ENCODE assay signal across 8 cellular contexts in the genomic region with DNA sequence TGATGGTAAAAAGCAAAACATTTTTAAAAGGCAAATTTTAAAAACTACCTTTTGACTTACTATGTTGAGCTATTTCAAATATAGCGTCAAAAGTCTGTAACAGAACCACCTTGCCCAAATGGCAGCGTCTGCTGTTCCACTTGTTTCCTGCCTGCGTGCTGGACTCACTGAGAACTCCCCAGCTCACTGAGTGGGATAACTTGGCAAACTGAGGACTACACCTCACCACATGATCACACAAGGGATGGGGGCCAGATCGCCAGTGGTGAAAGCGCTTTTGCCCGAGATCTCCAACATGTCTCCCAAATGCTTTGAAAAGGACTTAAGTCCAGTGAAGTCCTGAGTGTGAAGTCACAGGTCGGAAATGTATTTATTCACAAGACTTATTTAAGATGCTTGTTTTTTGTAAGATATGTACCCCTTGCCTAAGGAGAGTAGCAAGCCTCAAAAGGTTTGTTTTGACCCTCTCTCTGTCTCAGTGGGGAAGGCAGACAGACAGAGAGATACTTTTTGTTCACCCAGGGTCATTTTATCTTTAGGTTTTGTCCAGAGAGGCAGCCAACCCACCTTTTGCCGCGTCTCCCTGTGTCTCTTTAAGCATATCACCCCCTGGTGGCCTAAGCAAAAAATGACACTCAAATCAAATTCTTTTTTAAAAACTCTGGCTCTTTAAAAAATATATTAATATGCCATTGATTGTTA.
DNase-seq lines count a peak whose midpoint lies in the region; ATAC-seq and TF ChIP-seq lines count a peak whose summit lies in the region.

No MANE protein-coding gene starts in this region.

- intact Hi-C loops in activated naive CD4-positive, alpha-beta T cell treated with anti-CD3 and anti-CD28 coated beads for 36 hours (cut with micrococcal nuclease): loop anchor here (1.0 to 5.0 kb wide), 3 partner anchors 70 to 495 kb away; no protein-coding TSS in a partner anchor

- H4K20me1 ChIP-seq in Karpas-422 (ENCODE audit: insufficient read depth, low read depth, low read length) (peaks cover 4% of the 10 kb centered on the region; the same call in 1 of the 2 replicates), hepatocyte (ENCODE audit: insufficient read depth, poor library complexity, severe bottlenecking) (peaks cover 49% of the 10 kb centered on the region)

- H3K4me1 ChIP-seq in Karpas-422 (ENCODE audit: low read length): peaks cover 29% of the 10 kb centered on the region
- peaks cover 31% of the 10 kb centered on the region for H3K4me1 ChIP-seq in hepatocyte (ENCODE audit: insufficient read depth)
- peaks cover 5 to 31% of the 10 kb centered on the region in 2 donors for H3K4me1 ChIP-seq in thoracic aorta (ENCODE audit: control insufficient read depth in 1 of 2, low read depth in 2 of 2)

- H3K4me2 ChIP-seq in Karpas-422 (ENCODE audit: low read depth, low read length, poor library complexity, severe bottlenecking) (no peak overlapping the region), hepatocyte (peak overlapping the region; percentile 10)

- H3K4me3 Mint-ChIP-seq in activated naive CD4-positive, alpha-beta T cell treated with anti-CD3 and anti-CD28 coated beads for 36 hours: no peak overlapping the region
- no peak overlapping the region for H3K4me3 Mint-ChIP-seq in WTC11

- DNase-seq in activated naive CD4-positive, alpha-beta T cell treated with anti-CD3 and anti-CD28 coated beads for 36 hours: peak; percentile 16
- DNase-seq in activated naive CD4-positive, alpha-beta T cell treated with anti-CD3 and anti-CD28 coated beads, Interleukin-2, amount 50 U/mL, for 16 hours: no peak
- DNase-seq in Karpas-422 (peak; percentile 78), WTC11 (ENCODE audit: low spot score) (no peak), hepatocyte (ENCODE audit: low spot score) (peak; percentile 69), thoracic aorta (ENCODE audit: low spot score) (no peak)
- DNase-seq in stimulated activated CD4-positive, alpha-beta T cell treated with anti-CD3 and anti-CD28 coated beads, Interleukin-12 subunit alpha, Interleukin-12 subunit beta, amount 100 ng/mL, for 4 hours: no peak

- H3K9me3 ChIP-seq in Karpas-422 (ENCODE audit: low read length) (no peaks in the 10 kb centered on the region), hepatocyte (ENCODE audit: low read depth) (no peaks in the 10 kb centered on the region), thoracic aorta (no peaks in the 10 kb centered on the region)

- peaks cover 11% of the 10 kb centered on the region for H3K27me3 Mint-ChIP-seq in activated naive CD4-positive, alpha-beta T cell treated with anti-CD3 and anti-CD28 coated beads for 36 hours (ENCODE audit: low read depth)
- H3K27me3 Mint-ChIP-seq in WTC11 (ENCODE audit: low read depth): no peaks in the 10 kb centered on the region

- H3K4me1 Mint-ChIP-seq in activated naive CD4-positive, alpha-beta T cell treated with anti-CD3 and anti-CD28 coated beads for 36 hours (ENCODE audit: low read depth): no peaks in the 10 kb centered on the region
- peaks cover 25% of the 10 kb centered on the region for H3K4me1 Mint-ChIP-seq in WTC11

- H3K4me3 ChIP-seq in Karpas-422 (ENCODE audit: low read length): no peak overlapping the region
- no peak overlapping the region for H3K4me3 ChIP-seq in hepatocyte
- peak overlapping the region; percentile 6 for H3K4me3 ChIP-seq in thoracic aorta

- TF ChIP-seq CTCF in WTC11 (IDR thresholded peaks at IDR 0.05) (peak; percentile 54), hepatocyte (IDR thresholded peaks at IDR 0.05; ENCODE audit: poor library complexity) (peak; percentile 73), thoracic aorta (IDR thresholded peaks at IDR 0.05) (peak; percentile 57)

- POLR2A ChIA-PET in WTC11 (lab: Charles Lee): no interaction called here

- H3K9me3 Mint-ChIP-seq in activated naive CD4-positive, alpha-beta T cell treated with anti-CD3 and anti-CD28 coated beads for 36 hours: no peaks in the 10 kb centered on the region
- no peaks in the 10 kb centered on the region for H3K9me3 Mint-ChIP-seq in WTC11

- no peaks in the 10 kb centered on the region for H3K36me3 ChIP-seq in Karpas-422 (ENCODE audit: insufficient read depth, low read length)
- H3K36me3 ChIP-seq in hepatocyte (replicated peaks; ENCODE audit: insufficient read depth, low read depth): no peaks in the 10 kb centered on the region
- no peaks in the 10 kb centered on the region for H3K36me3 ChIP-seq in thoracic aorta

- H3K36me3 Mint-ChIP-seq in activated naive CD4-positive, alpha-beta T cell treated with anti-CD3 and anti-CD28 coated beads for 36 hours (ENCODE audit: low read depth): no peaks in the 10 kb centered on the region
- H3K36me3 Mint-ChIP-seq in WTC11: no peaks in the 10 kb centered on the region

- CTCF ChIA-PET in activated naive CD4-positive, alpha-beta T cell treated with anti-CD3 and anti-CD28 coated beads for 36 hours (lab: Charles Lee): interaction anchor here (0.6 to 2.2 kb wide), 3 partner anchors 103 to 332 kb away, joined by 3 to 8 read pairs (median 3); no protein-coding TSS in a partner anchor
- CTCF ChIA-PET in WTC11 (lab: Charles Lee): interaction anchor here (0.9 kb wide), 1 partner anchor 240 kb away, joined by 4 read pairs; no protein-coding TSS in a partner anchor

- ATAC-seq in WTC11: 0 out of 2 replicates have a peak, but pooled peaks have one; percentile 22
- no peak for ATAC-seq in thoracic aorta (ENCODE audit: insufficient number of reproducible peaks, low FRiP score, low read depth)
- no peak for ATAC-seq in HG03469 (IDR thresholded peaks at IDR 0.05; ENCODE audit: unreplicated experiment)

- H2AFZ ChIP-seq in Karpas-422 (ENCODE audit: low read length): no peak overlapping the region
- no peak overlapping the region for H2AFZ ChIP-seq in hepatocyte

- H3K27ac Mint-ChIP-seq in activated naive CD4-positive, alpha-beta T cell treated with anti-CD3 and anti-CD28 coated beads for 36 hours: no peak overlapping the region
- H3K27ac Mint-ChIP-seq in WTC11: peak overlapping the region; percentile 75

- WGBS in hepatocyte (ENCODE audit: low lambda C conversion rate, missing lambda C conversion rate): 62% methylated on average over 9 of the region's 9 CpGs

- H3K27ac ChIP-seq in Karpas-422 (ENCODE audit: low read length): no peak overlapping the region
- peak overlapping the region; percentile 36 for H3K27ac ChIP-seq in hepatocyte
- H3K27ac ChIP-seq in thoracic aorta: no peak overlapping the region

- H3K79me2 ChIP-seq in Karpas-422 (ENCODE audit: low read length): no peaks in the 10 kb centered on the region
- H3K79me2 ChIP-seq in hepatocyte: peaks cover 72% of the 10 kb centered on the region

- H3K27me3 ChIP-seq in Karpas-422 (ENCODE audit: low read length): no peaks in the 10 kb centered on the region
- H3K27me3 ChIP-seq in hepatocyte: no peaks in the 10 kb centered on the region
- H3K27me3 ChIP-seq in thoracic aorta (replicated peaks; ENCODE audit: insufficient read depth): no peaks in the 10 kb centered on the region

- H3K9ac ChIP-seq in Karpas-422 (ENCODE audit: low read length): no peak overlapping the region

- H3K9me2 ChIP-seq in Karpas-422 (replicated peaks; ENCODE audit: insufficient read depth, low read length) (no peaks in the 10 kb centered on the region), hepatocyte (replicated peaks; ENCODE audit: insufficient read depth) (no peaks in the 10 kb centered on the region)

TF ChIP-seq in WTC11, 78 proteins besides CTCF, POLR2A, EP300 and RAD21 (continues in another document):
- TF ChIP-seq RELA (CRISPR knock-in tag; IDR thresholded peaks at IDR 0.05; ENCODE audit: borderline replicate concordance) (no peak), SOX15 (CRISPR knock-in tag; IDR thresholded peaks at IDR 0.05) (no peak), ZNF232 (CRISPR knock-in tag; IDR thresholded peaks at IDR 0.05) (no peak)
- TF ChIP-seq, protein P1, sequence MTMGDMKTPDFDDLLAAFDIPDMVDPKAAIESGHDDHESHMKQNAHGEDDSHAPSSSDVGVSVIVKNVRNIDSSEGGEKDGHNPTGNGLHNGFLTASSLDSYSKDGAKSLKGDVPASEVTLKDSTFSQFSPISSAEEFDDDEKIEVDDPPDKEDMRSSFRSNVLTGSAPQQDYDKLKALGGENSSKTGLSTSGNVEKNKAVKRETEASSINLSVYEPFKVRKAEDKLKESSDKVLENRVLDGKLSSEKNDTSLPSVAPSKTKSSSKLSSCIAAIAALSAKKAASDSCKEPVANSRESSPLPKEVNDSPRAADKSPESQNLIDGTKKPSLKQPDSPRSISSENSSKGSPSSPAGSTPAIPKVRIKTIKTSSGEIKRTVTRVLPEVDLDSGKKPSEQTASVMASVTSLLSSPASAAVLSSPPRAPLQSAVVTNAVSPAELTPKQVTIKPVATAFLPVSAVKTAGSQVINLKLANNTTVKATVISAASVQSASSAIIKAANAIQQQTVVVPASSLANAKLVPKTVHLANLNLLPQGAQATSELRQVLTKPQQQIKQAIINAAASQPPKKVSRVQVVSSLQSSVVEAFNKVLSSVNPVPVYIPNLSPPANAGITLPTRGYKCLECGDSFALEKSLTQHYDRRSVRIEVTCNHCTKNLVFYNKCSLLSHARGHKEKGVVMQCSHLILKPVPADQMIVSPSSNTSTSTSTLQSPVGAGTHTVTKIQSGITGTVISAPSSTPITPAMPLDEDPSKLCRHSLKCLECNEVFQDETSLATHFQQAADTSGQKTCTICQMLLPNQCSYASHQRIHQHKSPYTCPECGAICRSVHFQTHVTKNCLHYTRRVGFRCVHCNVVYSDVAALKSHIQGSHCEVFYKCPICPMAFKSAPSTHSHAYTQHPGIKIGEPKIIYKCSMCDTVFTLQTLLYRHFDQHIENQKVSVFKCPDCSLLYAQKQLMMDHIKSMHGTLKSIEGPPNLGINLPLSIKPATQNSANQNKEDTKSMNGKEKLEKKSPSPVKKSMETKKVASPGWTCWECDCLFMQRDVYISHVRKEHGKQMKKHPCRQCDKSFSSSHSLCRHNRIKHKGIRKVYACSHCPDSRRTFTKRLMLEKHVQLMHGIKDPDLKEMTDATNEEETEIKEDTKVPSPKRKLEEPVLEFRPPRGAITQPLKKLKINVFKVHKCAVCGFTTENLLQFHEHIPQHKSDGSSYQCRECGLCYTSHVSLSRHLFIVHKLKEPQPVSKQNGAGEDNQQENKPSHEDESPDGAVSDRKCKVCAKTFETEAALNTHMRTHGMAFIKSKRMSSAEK (CRISPR knock-in tag; IDR thresholded peaks at IDR 0.05; ENCODE audit: borderline replicate concordance): no peak
- TF ChIP-seq, protein P2, sequence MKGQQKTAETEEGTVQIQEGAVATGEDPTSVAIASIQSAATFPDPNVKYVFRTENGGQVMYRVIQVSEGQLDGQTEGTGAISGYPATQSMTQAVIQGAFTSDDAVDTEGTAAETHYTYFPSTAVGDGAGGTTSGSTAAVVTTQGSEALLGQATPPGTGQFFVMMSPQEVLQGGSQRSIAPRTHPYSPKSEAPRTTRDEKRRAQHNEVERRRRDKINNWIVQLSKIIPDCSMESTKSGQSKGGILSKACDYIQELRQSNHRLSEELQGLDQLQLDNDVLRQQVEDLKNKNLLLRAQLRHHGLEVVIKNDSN (CRISPR knock-in tag; IDR thresholded peaks at IDR 0.05): no peak

Comparison
In these comparisons a context has a peak if more than half of its experiments do, and no peak if none do; other contexts are left out.
1. DNase-seq: peak in activated naive CD4-positive, alpha-beta T cell treated with anti-CD3 and anti-CD28 coated beads for 36 hours (single experiment), Karpas-422 (single experiment) and hepatocyte (single experiment); none in activated naive CD4-positive, alpha-beta T cell treated with anti-CD3 and anti-CD28 coated beads, Interleukin-2, amount 50 U/mL, for 16 hours (single experiment), WTC11 (single experiment), thoracic aorta (single experiment) and stimulated activated CD4-positive, alpha-beta T cell treated with anti-CD3 and anti-CD28 coated beads, Interleukin-12 subunit alpha, Interleukin-12 subunit beta, amount 100 ng/mL, for 4 hours (single experiment).
2. Peak in every context shown above with its lines, with median percentiles within 50 percentile points of each other: CTCF ChIP-seq.